Comparison of ENCODE assay signal across 11 cellular contexts in the genomic region with DNA sequence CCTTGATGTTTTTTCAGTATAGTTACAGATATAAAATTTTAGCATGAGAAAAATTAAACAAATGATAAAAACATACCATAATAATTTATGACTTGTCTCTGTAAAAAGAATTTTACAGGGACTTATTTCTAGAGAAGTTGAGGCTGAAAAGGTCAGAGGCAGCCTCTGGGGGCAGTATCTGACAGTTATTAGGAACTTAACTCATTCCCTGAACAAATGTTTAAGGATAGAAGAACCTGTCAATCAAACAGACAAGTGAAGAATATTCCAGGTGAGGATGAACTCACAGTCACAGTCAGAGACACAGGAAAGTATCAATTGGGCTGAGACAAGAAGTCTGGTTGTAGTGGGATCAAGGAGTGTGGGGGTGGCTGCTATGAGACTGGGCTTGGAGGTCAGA. TPM values are rescaled to one million over a fixed set of nuclear protein-coding genes. Genes with fewer than 3 reads are reported as not detected.
A peak's percentile ranks its signal among the peaks of the same experiment; 100 is the strongest.
DNase-seq lines count a peak whose midpoint lies in the region; ATAC-seq, FAIRE-seq and TF ChIP-seq lines count a peak whose summit lies in the region.
"Had no signal": no experiment of that assay in that cellular context is flagged by ENCODE, and none has a peak within 500 bp of the region (broad histone marks: within the 10 kb centered on the region; RNA-seq: fewer than 3 reads in every experiment).

No MANE protein-coding gene starts in this region.

- ATAC-seq in A549 = peak in 1 of 2 experiments; percentile 52; a peak in 3 of 6 replicates

- H3K4me2 ChIP-seq in A549 (no peak overlapping the region), OCI-LY7 (ENCODE audit: low read length) (no peak overlapping the region)

- POLR2A ChIA-PET in A549 (lab: Yijun Ruan, JAX) (no interaction called here), OCI-LY7 (lab: Charles Lee) (no interaction called here)

- no peak overlapping the region for H2AFZ ChIP-seq in OCI-LY7 (ENCODE audit: low read length)

- 0 out of 3 replicates have a peak, but pooled peaks have one; percentile 24 for TF ChIP-seq CTCF in A549 (IDR thresholded peaks at IDR 0.05)
- TF ChIP-seq CTCF in GM12864 (IDR thresholded peaks at IDR 0.05; ENCODE audit: low read depth, low read length, missing control alignments) = peak; percentile 35
- TF ChIP-seq CTCF in OCI-LY7 (conservative IDR thresholded peaks at IDR 0.05; ENCODE audit: low read length) = peak; percentile 71
- peak; percentile 15 for TF ChIP-seq CTCF in fibroblast of pulmonary artery (IDR thresholded peaks at IDR 0.05; ENCODE audit: low read length, missing control alignments)
- peak in 1 of 6 experiments; percentile 17 for TF ChIP-seq CTCF in Peyer's patch (IDR thresholded peaks at IDR 0.05)

- H3K9me2 ChIP-seq in OCI-LY7 (ENCODE audit: insufficient read depth, low read length) = no peaks in the 10 kb centered on the region

- CTCF ChIA-PET in A549 (lab: Yijun Ruan, JAX) (interaction anchor here (1.8 kb wide), 1 partner anchor 151 kb away, joined by 4 read pairs; no protein-coding TSS in a partner anchor), OCI-LY7 (lab: Charles Lee; ENCODE audit: unreplicated experiment) (no interaction called here)

- H4K20me1 ChIP-seq in OCI-LY7 (ENCODE audit: insufficient read depth, low read length) = no peaks in the 10 kb centered on the region

- H3K79me2 ChIP-seq in OCI-LY7 (ENCODE audit: insufficient read depth, low read depth, low read length) = no peaks in the 10 kb centered on the region

- H3K27ac ChIP-seq in A549 (no peak overlapping the region), OCI-LY7 (ENCODE audit: low read depth, low read length, poor library complexity, severe bottlenecking) (no peak overlapping the region), Peyer's patch (no peak overlapping the region)
- H3K27ac ChIP-seq: dorsolateral prefrontal cortex, neutrophil had no signal

- H3K27me3 ChIP-seq in Peyer's patch = no peaks in the 10 kb centered on the region
- H3K27me3 ChIP-seq: dorsolateral prefrontal cortex had no signal

- intact Hi-C loops in OCI-LY7 (cut with micrococcal nuclease; ENCODE audit: unreplicated experiment) = no loop called here

- peaks cover 10% of the 10 kb centered on the region; the same call in 1 of the 3 replicates for H3K4me1 ChIP-seq in A549
- no peaks in the 10 kb centered on the region for H3K4me1 ChIP-seq in OCI-LY7 (ENCODE audit: insufficient read depth, low read length, poor library complexity, severe bottlenecking)
- H3K4me1 ChIP-seq in Peyer's patch = no peaks in the 10 kb centered on the region

- H3K36me3 ChIP-seq in OCI-LY7 (ENCODE audit: insufficient read depth, low read length) (no peaks in the 10 kb centered on the region), Peyer's patch (no peaks in the 10 kb centered on the region)
- H3K36me3 ChIP-seq: neutrophil had no signal

- TF ChIP-seq RAD21 in A549 (conservative IDR thresholded peaks at IDR 0.05 in 1 of 2, IDR thresholded peaks at IDR 0.05 in 1 of 2) = peak in 1 of 2 experiments; percentile 20; a peak in 1 of 5 replicates

- DNase-seq in A549 (ENCODE audit: low read depth in 1 of 2, low spot score in 1 of 2) (no peak), GM12864 (ENCODE audit: low read depth) (no peak), OCI-LY7 (ENCODE audit: low spot score) (no peak), fibroblast of pulmonary artery (ENCODE audit: low read depth) (no peak), amygdala (lab: John Stamatoyannopoulos, UW) (no peak), Peyer's patch (no peak), NCI-H2029 treated with DMSO at 0.1 percent for 48 hours (lab: John Stamatoyannopoulos, UW) (no peak)
- DNase-seq in stimulated activated CD4-positive, alpha-beta T cell treated with anti-CD3 and anti-CD28 coated beads, Interleukin-4, amount 100 ng/mL, for 4 hours = no peak
- DNase-seq: dorsolateral prefrontal cortex, SHP77 treated with DMSO at 0.1 percent for 48 hours had no signal

- no peak for TF ChIP-seq EP300 in A549 (IDR thresholded peaks at IDR 0.05)

- no peak overlapping the region for H3K4me3 ChIP-seq in A549
- no peak overlapping the region for H3K4me3 ChIP-seq in GM12864 (ENCODE audit: low read depth, low read length)
- H3K4me3 ChIP-seq in OCI-LY7 (ENCODE audit: low read depth, low read length, poor library complexity, severe bottlenecking) = no peak overlapping the region
- H3K4me3 ChIP-seq in fibroblast of pulmonary artery (replicated peaks; ENCODE audit: low read depth, low read length) = no peak overlapping the region
- no peak overlapping the region for H3K4me3 ChIP-seq in Peyer's patch
- H3K4me3 ChIP-seq: dorsolateral prefrontal cortex had no signal

- FAIRE-seq in A549 (lab: Jason Lieb, UNC) = no peak

- no TSS peak for BruUV-seq in OCI-LY7 (replicated peaks; lab: Mats Ljungman, UMichigan)

- no peak for TF ChIP-seq POLR2A in A549 (IDR thresholded peaks at IDR 0.05; ENCODE audit: low read length)
- no peak for TF ChIP-seq POLR2A in Peyer's patch (IDR thresholded peaks at IDR 0.05)

- H3K9me3 ChIP-seq in A549 = no peaks in the 10 kb centered on the region
- H3K9me3 ChIP-seq in OCI-LY7 (ENCODE audit: low read length) = no peaks in the 10 kb centered on the region
- H3K9me3 ChIP-seq in Peyer's patch = no peaks in the 10 kb centered on the region
- H3K9me3 ChIP-seq: neutrophil had no signal

TF ChIP-seq in A549, 52 proteins besides CTCF, POLR2A, EP300 and RAD21:
- TF ChIP-seq KDM1A (IDR thresholded peaks at IDR 0.05; ENCODE audit: low read depth) = no peak
- TF ChIP-seq, protein P1, sequence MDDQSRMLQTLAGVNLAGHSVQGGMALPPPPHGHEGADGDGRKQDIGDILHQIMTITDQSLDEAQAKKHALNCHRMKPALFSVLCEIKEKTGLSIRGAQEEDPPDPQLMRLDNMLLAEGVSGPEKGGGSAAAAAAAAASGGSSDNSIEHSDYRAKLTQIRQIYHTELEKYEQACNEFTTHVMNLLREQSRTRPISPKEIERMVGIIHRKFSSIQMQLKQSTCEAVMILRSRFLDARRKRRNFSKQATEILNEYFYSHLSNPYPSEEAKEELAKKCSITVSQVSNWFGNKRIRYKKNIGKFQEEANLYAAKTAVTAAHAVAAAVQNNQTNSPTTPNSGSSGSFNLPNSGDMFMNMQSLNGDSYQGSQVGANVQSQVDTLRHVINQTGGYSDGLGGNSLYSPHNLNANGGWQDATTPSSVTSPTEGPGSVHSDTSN (IDR thresholded peaks at IDR 0.05) = no peak
- TF ChIP-seq HOXB5 (CRISPR knock-in tag; IDR thresholded peaks at IDR 0.05) = no peak

RNA-seq across cellular contexts. Expression of gene MYLK, which starts 7.3 kb away (rescaled TPM):
- 13.6 and 17.4 TPM in 2 replicates for polyA plus RNA-seq in A549 (2011; rRNA removed)
- 11.8 and 15.3 TPM in 2 replicates for polyA plus RNA-seq in A549 (2012; cell fraction: cytosol; rRNA removed)
- polyA plus RNA-seq in A549 (2012; cell fraction: nucleus; rRNA removed) = 25.6 and 37.1 TPM in 2 replicates
- 16.9 to 18.3 TPM (median 16.9 TPM) in 3 replicates for polyA plus RNA-seq in A549 (2017; fragmentation: RNase III; extraction: RNeasy Plus Mini Kit Qiagen cat#74134 plus additional on column Dnase treatment)
- 28.4 and 41.6 TPM in 2 replicates for polyA minus RNA-seq in A549 (2011; rRNA and poly(A)+ RNA removed)
- not detected in 2 replicates for total RNA-seq in OCI-LY7 (2014; rRNA removed; shearing (Covaris generic))
- total RNA-seq in OCI-LY7 (2022) = not detected in 2 replicates
- 100 to 1,000 TPM in 2 of 4 donors, 10 to 100 TPM in 2; 81.3 to 117 (median 94.1) TPM for total RNA-seq in Peyer's patch

Comparison
In these comparisons a context has a peak if more than half of its experiments do, and no peak if none do; other contexts are left out.
1. RNA of gene MYLK, which starts 7.3 kb away (total RNA-seq): 81.3 to 117 TPM in Peyer's patch; not detected in OCI-LY7; every median in the first group is over 10 times any median in the second.